In genomic region chr4:151674804-151675290, GRCh38 we compare ENCODE assay signal across 10 cellular contexts.
DNase-seq lines count a peak whose midpoint lies in the region; ATAC-seq and TF ChIP-seq lines count a peak whose summit lies in the region.
"Had no signal": no experiment of that assay in that cellular context is flagged by ENCODE, and none has a peak within 500 bp of the region (broad histone marks: within the 10 kb centered on the region; RNA-seq: fewer than 3 reads in every experiment).

No MANE protein-coding gene starts in this region.

- no peaks in the 10 kb centered on the region for H3K9me3 ChIP-seq in lower lobe of right lung
- no peaks in the 10 kb centered on the region for H3K9me3 ChIP-seq in testis
- no peaks in the 10 kb centered on the region for H3K9me3 ChIP-seq in Karpas-422 (ENCODE audit: low read length)

- peaks cover 13% of the 10 kb centered on the region for H3K4me1 Mint-ChIP-seq in endothelial cell (ENCODE audit: unreplicated experiment)
- H3K4me1 Mint-ChIP-seq in activated naive CD4-positive, alpha-beta T cell treated with anti-CD3 and anti-CD28 coated beads for 36 hours (ENCODE audit: low read depth), result no peaks in the 10 kb centered on the region
- H3K4me1 Mint-ChIP-seq: T-cell had no signal

- H3K27ac Mint-ChIP-seq in endothelial cell (ENCODE audit: unreplicated experiment), result no peak overlapping the region
- H3K27ac Mint-ChIP-seq in activated naive CD4-positive, alpha-beta T cell treated with anti-CD3 and anti-CD28 coated beads for 36 hours, result no peak overlapping the region
- H3K27ac Mint-ChIP-seq: T-cell had no signal

- intact Hi-C loops in lower lobe of right lung (cut with DNase I), result no loop called here
- intact Hi-C loops in testis (cut with DNase I; ENCODE audit: low total_unique reads), result no loop called here
- intact Hi-C loops in activated naive CD4-positive, alpha-beta T cell treated with anti-CD3 and anti-CD28 coated beads for 36 hours (cut with micrococcal nuclease), result no loop called here

- no peaks in the 10 kb centered on the region for H3K9me3 Mint-ChIP-seq in endothelial cell (ENCODE audit: unreplicated experiment)
- H3K9me3 Mint-ChIP-seq in activated naive CD4-positive, alpha-beta T cell treated with anti-CD3 and anti-CD28 coated beads for 36 hours, result no peaks in the 10 kb centered on the region
- H3K9me3 Mint-ChIP-seq: T-cell had no signal

- H3K4me1 ChIP-seq in lower lobe of right lung (no peaks in the 10 kb centered on the region), testis (no peaks in the 10 kb centered on the region), Karpas-422 (ENCODE audit: low read length) (no peaks in the 10 kb centered on the region)

- DNase-seq in NCI-H526 (lab: John Stamatoyannopoulos, UW) (peak; percentile 18 to 83), endothelial cell (ENCODE audit: low spot score) (peak; percentile 58), lower lobe of right lung (peak; percentile 63), testis (peak; percentile 69), Karpas-422 (no peak), NCI-H226 (no peak)
- DNase-seq in activated naive CD4-positive, alpha-beta T cell treated with anti-CD3 and anti-CD28 coated beads for 36 hours, result no peak
- DNase-seq: central memory CD4-positive, alpha-beta T cell; T-cell had no signal

- H3K27ac ChIP-seq in lower lobe of right lung (no peak overlapping the region), testis (peak overlapping the region in 1 of 2 donors; percentile 43), Karpas-422 (ENCODE audit: low read length) (no peak overlapping the region)

- no peak overlapping the region for H3K4me3 Mint-ChIP-seq in endothelial cell (ENCODE audit: unreplicated experiment)
- no peak overlapping the region for H3K4me3 Mint-ChIP-seq in activated naive CD4-positive, alpha-beta T cell treated with anti-CD3 and anti-CD28 coated beads for 36 hours
- H3K4me3 Mint-ChIP-seq: T-cell had no signal

- no peak overlapping the region for H3K4me2 ChIP-seq in Karpas-422 (ENCODE audit: low read depth, low read length, poor library complexity, severe bottlenecking)

- H3K79me2 ChIP-seq in Karpas-422 (ENCODE audit: low read length), result no peaks in the 10 kb centered on the region

- CTCF ChIA-PET in activated naive CD4-positive, alpha-beta T cell treated with anti-CD3 and anti-CD28 coated beads for 36 hours (lab: Charles Lee), result interaction anchor here (0.6 kb wide), 1 partner anchor 445 kb away, joined by 4 read pairs; no protein-coding TSS in a partner anchor

- TF ChIP-seq CTCF in endothelial cell (IDR thresholded peaks at IDR 0.05; ENCODE audit: unreplicated experiment) (no peak), lower lobe of right lung (IDR thresholded peaks at IDR 0.05) (no peak), testis (IDR thresholded peaks at IDR 0.05) (no peak)

- peaks cover 4% of the 10 kb centered on the region for H3K27me3 Mint-ChIP-seq in endothelial cell (ENCODE audit: unreplicated experiment)
- no peaks in the 10 kb centered on the region for H3K27me3 Mint-ChIP-seq in activated naive CD4-positive, alpha-beta T cell treated with anti-CD3 and anti-CD28 coated beads for 36 hours (ENCODE audit: low read depth)
- H3K27me3 Mint-ChIP-seq: T-cell had no signal

- H3K4me3 ChIP-seq in lower lobe of right lung (peak overlapping the region; percentile 39), testis (peak overlapping the region in 1 of 2 donors; percentile 21), Karpas-422 (ENCODE audit: low read length) (no peak overlapping the region)

- no peaks in the 10 kb centered on the region for H3K36me3 Mint-ChIP-seq in endothelial cell (ENCODE audit: low read depth, unreplicated experiment)
- H3K36me3 Mint-ChIP-seq in activated naive CD4-positive, alpha-beta T cell treated with anti-CD3 and anti-CD28 coated beads for 36 hours (ENCODE audit: low read depth), result peaks cover 4% of the 10 kb centered on the region

- ATAC-seq in lower lobe of right lung (peak; percentile 71 to 91), GM21423 (IDR thresholded peaks at IDR 0.05; ENCODE audit: unreplicated experiment) (no peak)
- ATAC-seq: T-cell had no signal

- no peak for TF ChIP-seq POLR2A in testis (IDR thresholded peaks at IDR 0.05)

- H3K36me3 ChIP-seq in lower lobe of right lung (peaks cover 5% of the 10 kb centered on the region), testis (ENCODE audit: low read depth, missing control alignments) (no peaks in the 10 kb centered on the region), Karpas-422 (ENCODE audit: insufficient read depth, low read length) (no peaks in the 10 kb centered on the region)

- 50 to 66% methylated on average over 16 to 18 of the region's 18 CpGs for WGBS in testis, 2 donors

- no peak overlapping the region for H3K9ac ChIP-seq in Karpas-422 (ENCODE audit: low read length)

- H2AFZ ChIP-seq in Karpas-422 (ENCODE audit: low read length), result no peak overlapping the region

- H3K27me3 ChIP-seq in lower lobe of right lung (ENCODE audit: low read depth) (no peaks in the 10 kb centered on the region), testis (no peaks in the 10 kb centered on the region), Karpas-422 (ENCODE audit: low read length) (no peaks in the 10 kb centered on the region)

- H3K9me2 ChIP-seq in Karpas-422 (replicated peaks; ENCODE audit: insufficient read depth, low read length), result no peaks in the 10 kb centered on the region

- no peaks in the 10 kb centered on the region for H4K20me1 ChIP-seq in Karpas-422 (ENCODE audit: insufficient read depth, low read depth, low read length)

Comparison
In these comparisons a context has a peak if more than half of its experiments do, and no peak if none do; other contexts are left out.
1. DNase-seq: peak in NCI-H526 (2 of 2), endothelial cell (single experiment), lower lobe of right lung (single experiment) and testis (single experiment); none in activated naive CD4-positive, alpha-beta T cell treated with anti-CD3 and anti-CD28 coated beads for 36 hours (single experiment), Karpas-422 (single experiment) and NCI-H226 (single experiment).